10 cellular contexts compared by ENCODE assay signal in genomic region chr14:93095742-93096510, GRCh38.
"Had no signal": no experiment of that assay in that cellular context is flagged by ENCODE, and none has a peak within 500 bp of the region (broad histone marks: within the 10 kb centered on the region; RNA-seq: fewer than 3 reads in every experiment).

No MANE protein-coding gene starts in this region.

- H3K4me3 ChIP-seq: mucosa of descending colon, ovary had no signal

- H3K9me3 ChIP-seq: mucosa of descending colon, ovary had no signal

- ATAC-seq: activated naive CD8-positive, alpha-beta T cell treated with anti-CD3 and anti-CD28 coated beads, Interleukin-2, amount 50 U/mL, for 24 hours; activated T-cell treated with anti-CD3 and anti-CD28 coated beads, Interleukin-2, amount 50 U/mL, for 72 hours; mucosa of descending colon had no signal

- H3K4me3 Mint-ChIP-seq: activated CD4-positive, alpha-beta memory T cell treated with anti-CD3 and anti-CD28 coated beads for 36 hours; activated naive CD8-positive, alpha-beta T cell treated with anti-CD3 and anti-CD28 coated beads, Interleukin-2, amount 50 U/mL, for 24 hours; activated T-cell treated with anti-CD3 and anti-CD28 coated beads, Interleukin-2, amount 50 U/mL, for 72 hours; nephron; stimulated activated naive CD8-positive, alpha-beta T cell treated with anti-CD3 and anti-CD28 coated beads, Interleukin-15, Interleukin-2, amounts not matched to agents 100 ng/mL and 50 ng/mL, for 24 hours had no signal

- H3K27me3 Mint-ChIP-seq: activated CD4-positive, alpha-beta memory T cell treated with anti-CD3 and anti-CD28 coated beads for 36 hours; activated naive CD8-positive, alpha-beta T cell treated with anti-CD3 and anti-CD28 coated beads, Interleukin-2, amount 50 U/mL, for 24 hours; stimulated activated naive CD8-positive, alpha-beta T cell treated with anti-CD3 and anti-CD28 coated beads, Interleukin-15, Interleukin-2, amounts not matched to agents 100 ng/mL and 50 ng/mL, for 24 hours had no signal

- DNase-seq: activated CD4-positive, alpha-beta memory T cell treated with anti-CD3 and anti-CD28 coated beads for 36 hours; activated naive CD8-positive, alpha-beta T cell treated with anti-CD3 and anti-CD28 coated beads, Interleukin-2, amount 50 U/mL, for 24 hours; activated T-cell treated with anti-CD3 and anti-CD28 coated beads, Interleukin-2, amount 50 U/mL, for 72 hours; central memory CD4-positive, alpha-beta T cell; hypothalamus; mucosa of descending colon; ovary; stimulated activated CD4-positive, alpha-beta T cell treated with anti-CD3 and anti-CD28 coated beads, Interleukin-2, amount 100 ng/mL, for 48 hours had no signal

- H3K27ac Mint-ChIP-seq: activated CD4-positive, alpha-beta memory T cell treated with anti-CD3 and anti-CD28 coated beads for 36 hours; activated naive CD8-positive, alpha-beta T cell treated with anti-CD3 and anti-CD28 coated beads, Interleukin-2, amount 50 U/mL, for 24 hours; activated T-cell treated with anti-CD3 and anti-CD28 coated beads, Interleukin-2, amount 50 U/mL, for 72 hours; stimulated activated naive CD8-positive, alpha-beta T cell treated with anti-CD3 and anti-CD28 coated beads, Interleukin-15, Interleukin-2, amounts not matched to agents 100 ng/mL and 50 ng/mL, for 24 hours had no signal

- H3K9me3 Mint-ChIP-seq: activated CD4-positive, alpha-beta memory T cell treated with anti-CD3 and anti-CD28 coated beads for 36 hours; activated naive CD8-positive, alpha-beta T cell treated with anti-CD3 and anti-CD28 coated beads, Interleukin-2, amount 50 U/mL, for 24 hours; activated T-cell treated with anti-CD3 and anti-CD28 coated beads, Interleukin-2, amount 50 U/mL, for 72 hours; nephron; stimulated activated naive CD8-positive, alpha-beta T cell treated with anti-CD3 and anti-CD28 coated beads, Interleukin-15, Interleukin-2, amounts not matched to agents 100 ng/mL and 50 ng/mL, for 24 hours had no signal

- H3K27ac ChIP-seq: ovary had no signal

- H3K27me3 ChIP-seq: ovary had no signal

- H3K36me3 ChIP-seq: ovary had no signal

- H3K36me3 Mint-ChIP-seq: activated CD4-positive, alpha-beta memory T cell treated with anti-CD3 and anti-CD28 coated beads for 36 hours had no signal
